ENCODE assay signal across 13 cellular contexts in genomic region chr10:131437556-131438465, GRCh38.
"Had no signal": no experiment of that assay in that cellular context is flagged by ENCODE, and none has a peak within 500 bp of the region (broad histone marks: within the 10 kb centered on the region; RNA-seq: fewer than 3 reads in every experiment).

No MANE protein-coding gene starts in this region.

- ATAC-seq: body of pancreas, left cardiac atrium, natural killer cell, right cardiac atrium, WTC11 had no signal

- H3K27me3 ChIP-seq: adrenal gland, body of pancreas, vagina had no signal

- FAIRE-seq: small intestine had no signal

- H3K27ac ChIP-seq: body of pancreas, tibial artery, vagina had no signal

- H3K36me3 ChIP-seq: adrenal gland, tibial artery, vagina had no signal

- H3K9me3 ChIP-seq: adrenal gland, body of pancreas, tibial artery, vagina had no signal

- DNase-seq: activated CD4-positive, alpha-beta T cell treated with anti-CD3 and anti-CD28 coated beads for 48 hours; activated naive CD4-positive, alpha-beta T cell treated with anti-CD3 and anti-CD28 coated beads, Interleukin-2, amount 50 U/mL, for 16 hours; activated T-cell treated with anti-CD3 and anti-CD28 coated beads for 4 hours; adrenal gland; body of pancreas; cerebellar nuclear complex; left cardiac atrium; natural killer cell; small intestine had no signal

- H3K4me3 ChIP-seq: adrenal gland, body of pancreas, tibial artery, vagina had no signal
